In the genomic region with DNA sequence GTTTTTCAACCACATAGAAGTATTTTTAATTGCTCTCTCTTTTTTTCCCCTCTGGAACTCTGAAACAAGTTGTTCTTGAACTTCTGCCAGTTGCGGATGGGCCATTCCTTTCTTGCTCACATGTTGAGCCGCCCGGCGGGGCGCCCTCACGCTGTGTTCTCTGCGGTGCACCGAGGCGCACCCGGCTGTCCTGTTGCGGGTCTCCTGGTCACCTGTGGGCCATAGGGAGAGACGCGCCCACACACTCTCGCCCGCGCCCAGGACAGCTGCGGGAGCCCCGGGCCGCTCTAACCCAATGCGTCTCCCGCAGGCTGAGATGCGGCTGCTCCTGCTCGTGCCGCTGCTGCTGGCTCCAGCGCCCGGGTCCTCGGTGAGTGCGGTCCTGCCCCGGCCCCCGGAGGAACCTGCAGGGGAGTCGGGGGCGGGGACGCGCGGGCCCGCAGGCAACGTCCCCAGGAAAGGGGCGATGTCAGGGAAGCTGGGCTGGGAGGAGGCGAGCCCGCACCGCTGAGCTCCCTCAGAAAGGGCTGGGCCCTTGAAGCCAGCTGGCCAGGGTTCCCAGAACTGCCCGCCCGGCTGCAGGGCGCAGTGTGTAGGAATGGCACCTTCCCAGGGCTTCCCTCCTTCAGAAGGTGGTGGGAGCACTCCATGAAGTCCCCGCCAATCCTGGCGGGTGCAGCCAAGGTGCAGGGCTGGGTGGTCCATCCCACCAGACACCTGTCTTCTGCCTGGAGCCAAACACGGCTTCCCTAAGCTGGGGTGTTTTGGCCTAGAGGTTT, we compare ENCODE assay signal across 8 cellular contexts. TPM values are rescaled to one million over a fixed set of nuclear protein-coding genes. Genes with fewer than 3 reads are reported as not detected.
DNase-seq lines count a peak whose midpoint lies in the region; ATAC-seq, FAIRE-seq and TF ChIP-seq lines count a peak whose summit lies in the region.

No MANE protein-coding gene starts in this region.

- H3K9ac ChIP-seq in Karpas-422 (ENCODE audit: low read length): no peak overlapping the region
- H3K9ac ChIP-seq in keratinocyte (ENCODE audit: control insufficient read depth, extremely low read depth, insufficient read depth, low read length): peak overlapping the region; percentile 7

- H2AFZ ChIP-seq in Karpas-422 (ENCODE audit: low read length) (no peak overlapping the region), keratinocyte (ENCODE audit: control insufficient read depth, low read length) (no peak overlapping the region)

- H3K9me3 ChIP-seq in Karpas-422 (ENCODE audit: low read length) (no peaks in the 10 kb centered on the region), keratinocyte (ENCODE audit: control insufficient read depth, low read depth, low read length) (no peaks in the 10 kb centered on the region)

- no peak for ATAC-seq in GM21723 (IDR thresholded peaks at IDR 0.05; ENCODE audit: unreplicated experiment)
- ATAC-seq in HG02970 (IDR thresholded peaks at IDR 0.05; ENCODE audit: low FRiP score, unreplicated experiment): no peak
- ATAC-seq in HG02884 (IDR thresholded peaks at IDR 0.05; ENCODE audit: unreplicated experiment): no peak

- H3K36me3 ChIP-seq in Karpas-422 (ENCODE audit: insufficient read depth, low read length): no peaks in the 10 kb centered on the region
- H3K36me3 ChIP-seq in keratinocyte (ENCODE audit: control insufficient read depth in 2 of 2, extremely low read depth in 1 of 2, insufficient read depth in 2 of 2, low read length in 2 of 2): no peaks in the 10 kb centered on the region

- peaks cover 93% of the 10 kb centered on the region for H3K4me1 ChIP-seq in Karpas-422 (ENCODE audit: low read length)
- peaks cover 42% of the 10 kb centered on the region for H3K4me1 ChIP-seq in keratinocyte (ENCODE audit: control insufficient read depth, extremely low read depth, insufficient read depth, low read length)

- H3K4me3 ChIP-seq in Karpas-422 (ENCODE audit: low read length): no peak overlapping the region
- H3K4me3 ChIP-seq in keratinocyte (ENCODE audit: control insufficient read depth in 2 of 3, extremely low read depth in 1 of 3, insufficient read depth in 2 of 3, low read depth in 1 of 3, low read length in 3 of 3): peak overlapping the region; percentile 1 to 42 (median 40)

- H3K9me1 ChIP-seq in keratinocyte (ENCODE audit: control insufficient read depth, extremely low read depth, insufficient read depth, low read length): peaks cover 3% of the 10 kb centered on the region

- H3K4me2 ChIP-seq in Karpas-422 (ENCODE audit: low read depth, low read length, poor library complexity, severe bottlenecking): peak overlapping the region; percentile 54
- H3K4me2 ChIP-seq in keratinocyte (ENCODE audit: control insufficient read depth, extremely low read depth, insufficient read depth, low read depth, low read length): peak overlapping the region; percentile 89

- H3K9me2 ChIP-seq in Karpas-422 (replicated peaks; ENCODE audit: insufficient read depth, low read length): no peaks in the 10 kb centered on the region

- DNase-seq in Karpas-422: no peak
- no peak for DNase-seq in keratinocyte (ENCODE audit: low read depth, low spot score)
- no peak for DNase-seq in activated CD4-positive, alpha-beta T cell treated with anti-CD3 and anti-CD28 coated beads for 48 hours

- H4K20me1 ChIP-seq in Karpas-422 (ENCODE audit: insufficient read depth, low read depth, low read length) (no peaks in the 10 kb centered on the region), keratinocyte (ENCODE audit: control insufficient read depth, extremely low read depth, insufficient read depth, low read length) (peaks cover 3% of the 10 kb centered on the region)

- dilution Hi-C loops in keratinocyte (cut with MboI; ENCODE audit: extremely low pct_ligation_motif_present, low sequenced_read_pairs): no loop called here

- TF ChIP-seq CTCF in keratinocyte (optimal IDR thresholded peaks at IDR 0.05 in 1 of 3, IDR thresholded peaks at IDR 0.05 in 1 of 3, conservative IDR thresholded peaks at IDR 0.05 in 1 of 3; ENCODE audit: extremely low read depth in 1 of 3, insufficient read depth in 2 of 3, low read length in 3 of 3): peak in 1 of 3 experiments; percentile 21

- H3K79me2 ChIP-seq in Karpas-422 (ENCODE audit: low read length) (no peaks in the 10 kb centered on the region), keratinocyte (ENCODE audit: control insufficient read depth, insufficient read depth, low read length) (no peaks in the 10 kb centered on the region)

- no peak for FAIRE-seq in keratinocyte (lab: Jason Lieb, UNC)

- no peaks in the 10 kb centered on the region for H3K27me3 ChIP-seq in Karpas-422 (ENCODE audit: low read length)
- peaks cover 58% of the 10 kb centered on the region for H3K27me3 ChIP-seq in keratinocyte (ENCODE audit: control insufficient read depth, extremely low read depth, insufficient read depth, low read length)

- H3K27ac ChIP-seq in Karpas-422 (ENCODE audit: low read length): no peak overlapping the region
- peak overlapping the region; percentile 19 for H3K27ac ChIP-seq in cingulate gyrus (ENCODE audit: low read depth, low read length)
- no peak overlapping the region for H3K27ac ChIP-seq in keratinocyte (ENCODE audit: control insufficient read depth, insufficient read depth, low read length)
- peak overlapping the region; percentile 56 for H3K27ac ChIP-seq in temporal lobe (ENCODE audit: low read depth, low read length)

RNA-seq across cellular contexts. Expression of gene PAPLN, which starts 2.3 kb away (rescaled TPM):
- total RNA-seq in Karpas-422 (2014; rRNA removed; shearing (Covaris generic); ENCODE audit: low replicate concordance): 12.9 and 18.0 TPM in 2 replicates
- polyA plus RNA-seq in keratinocyte: 4.7 to 18.6 TPM (median 8.2 TPM) in 3 replicates
- 8.2 TPM for polyA plus RNA-seq in keratinocyte (2011; ENCODE audit: low read depth)
- polyA plus RNA-seq in keratinocyte (2011; cell fraction: cytosol; rRNA removed): 2.9 and 3.6 TPM in 2 replicates
- 47.3 and 63.7 TPM in 2 replicates for polyA plus RNA-seq in keratinocyte (2011; cell fraction: nucleus; rRNA removed)
- 2.9 and 6.9 TPM in 2 replicates for polyA plus RNA-seq in keratinocyte (2012; ENCODE audit: low replicate concordance)
- 4.1 to 11.0 TPM (median 7.7 TPM) in 3 replicates for polyA minus RNA-seq in keratinocyte
- polyA minus RNA-seq in keratinocyte (2011; cell fraction: cytosol; rRNA and poly(A)+ RNA removed): 4.8 TPM
- polyA minus RNA-seq in keratinocyte (2011; cell fraction: nucleus; rRNA and poly(A)+ RNA removed): 18.5 and 20.1 TPM in 2 replicates
- 1.7 TPM for total RNA-seq in temporal lobe

Comparison
In these comparisons a context has a peak if more than half of its experiments do, and no peak if none do; other contexts are left out.
1. H3K27ac ChIP-seq: peak in cingulate gyrus (single experiment) and temporal lobe (single experiment); none in Karpas-422 (single experiment) and keratinocyte (single experiment).